ENCODE assay signal across 8 cellular contexts in the genomic region with DNA sequence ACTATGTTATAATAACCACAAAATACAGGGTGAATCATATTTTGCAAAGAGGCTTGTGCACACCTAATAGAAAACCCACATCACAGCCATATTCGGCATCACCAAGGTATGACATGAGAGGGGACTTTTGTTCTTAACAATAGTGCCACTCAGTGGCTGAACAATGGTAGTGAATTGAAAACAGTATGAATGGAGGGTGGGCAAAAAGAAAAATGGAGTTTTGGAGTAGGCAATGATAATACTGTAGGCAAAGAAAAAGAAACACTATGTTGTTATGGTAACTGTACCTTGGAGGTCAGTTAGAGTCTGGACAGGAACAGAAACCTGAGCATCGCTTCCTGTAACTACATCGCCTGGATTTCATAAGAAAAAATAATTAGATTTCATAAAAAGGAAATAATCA.
DNase-seq lines count a peak whose midpoint lies in the region; ATAC-seq and TF ChIP-seq lines count a peak whose summit lies in the region.

No MANE protein-coding gene starts in this region.

- H3K27ac ChIP-seq in thoracic aorta: no peak overlapping the region

- DNase-seq in Ammon's horn (ENCODE audit: low spot score) (peak; percentile 65), NCI-H1105 (lab: John Stamatoyannopoulos, UW) (peak; percentile 31), T-helper 22 cell (ENCODE audit: low read depth) (peak; percentile 5), dermis blood vessel endothelial cell (peak; percentile 75), lung microvascular endothelial cell (ENCODE audit: low read depth in 2 of 2) (peak; percentile 70 to 73), thoracic aorta (ENCODE audit: low spot score) (no peak)

- ATAC-seq in GM18498 (IDR thresholded peaks at IDR 0.05; ENCODE audit: unreplicated experiment) (peak; percentile 86), HG02763 (IDR thresholded peaks at IDR 0.05; ENCODE audit: unreplicated experiment) (peak; percentile 75), thoracic aorta (ENCODE audit: insufficient number of reproducible peaks, low FRiP score, low read depth) (peak; percentile 76)

- no peaks in the 10 kb centered on the region for H3K9me3 ChIP-seq in thoracic aorta

- no peaks in the 10 kb centered on the region for H3K36me3 ChIP-seq in thoracic aorta

- TF ChIP-seq CTCF in thoracic aorta (IDR thresholded peaks at IDR 0.05): peak; percentile 68

- H3K27me3 ChIP-seq in thoracic aorta (replicated peaks; ENCODE audit: insufficient read depth): no peaks in the 10 kb centered on the region

- peaks cover 5 to 15% of the 10 kb centered on the region in 2 donors for H3K4me1 ChIP-seq in thoracic aorta (ENCODE audit: control insufficient read depth in 1 of 2, low read depth in 2 of 2)

- H3K4me3 ChIP-seq in thoracic aorta: no peak overlapping the region
